In the genomic region with DNA sequence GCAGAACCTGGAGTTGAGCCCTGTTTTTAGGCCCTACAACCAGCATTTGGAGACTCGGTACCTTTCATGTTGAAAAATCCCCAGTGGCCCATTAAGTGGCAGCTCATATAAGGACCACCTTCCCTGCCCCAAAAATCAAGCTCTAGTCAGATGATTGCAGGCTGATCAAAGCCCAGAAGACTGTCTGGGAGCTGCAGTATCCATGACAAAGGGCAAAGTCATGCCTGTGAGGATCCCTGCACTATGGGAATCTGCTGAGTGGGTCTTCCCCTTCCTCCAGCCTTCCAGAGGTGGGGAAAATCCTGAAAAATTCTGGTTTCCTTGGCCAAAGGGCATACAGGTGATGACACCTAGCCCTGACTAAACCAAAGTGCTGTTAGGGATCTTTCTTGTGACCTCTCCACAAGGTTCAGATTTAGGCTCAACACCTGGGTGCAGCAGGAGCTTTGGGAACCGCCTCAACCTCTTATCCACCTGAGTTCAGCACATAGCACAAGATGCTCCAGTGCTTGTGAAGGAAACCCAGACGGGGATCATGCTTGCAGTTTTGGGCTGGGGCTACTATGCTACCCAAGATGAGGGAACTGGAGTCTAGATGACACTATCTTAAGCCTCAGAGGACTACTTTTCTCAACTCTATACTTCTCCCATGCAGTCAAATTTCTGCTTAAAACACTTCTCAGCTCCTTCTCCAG, we compare ENCODE assay signal across 1 cellular context.
TF ChIP-seq lines count a peak whose summit lies in the region.

No MANE protein-coding gene starts in this region.

TF ChIP-seq in K562, 482 proteins besides CTCF, POLR2A, EP300 and RAD21:
- 0 out of 2 replicates have a peak, but pooled peaks have one; percentile 2 for TF ChIP-seq LCOR (CRISPR knock-in tag; IDR thresholded peaks at IDR 0.05)
- TF ChIP-seq POLR2AphosphoS2 (IDR thresholded peaks at IDR 0.05; ENCODE audit: low read length) = 0 out of 2 replicates have a peak, but pooled peaks have one; percentile 15
- 0 out of 4 replicates have a peak, but pooled peaks of 1 of the 2 experiments have one; percentile 34 for TF ChIP-seq TEAD1 (CRISPR knock-in tag; IDR thresholded peaks at IDR 0.05)
- TF ChIP-seq ZNF583 (CRISPR knock-in tag; IDR thresholded peaks at IDR 0.05) = no peak
- peak; percentile 30 for TF ChIP-seq KDM5B (IDR thresholded peaks at IDR 0.05; ENCODE audit: insufficient replicate concordance, low read depth, low read length)
